18 cellular contexts compared by ENCODE assay signal in genomic region chrX:153883163-153883843, GRCh38. TPM values are rescaled to one million over a fixed set of nuclear protein-coding genes. Genes with fewer than 3 reads are reported as not detected.
"Had no signal": no experiment of that assay in that cellular context is flagged by ENCODE, and none has a peak within 500 bp of the region (broad histone marks: within the 10 kb centered on the region; RNA-seq: fewer than 3 reads in every experiment).

No MANE protein-coding gene starts in this region.

- DNase-seq: activated naive CD4-positive, alpha-beta T cell treated with anti-CD3 and anti-CD28 coated beads, Interleukin-2, amount 50 U/mL, for 16 hours; activated T-cell treated with anti-CD3 and anti-CD28 coated beads, Interleukin-2, amount 50 U/mL, for 1 hour; adrenal gland; effector memory CD4-positive, alpha-beta T cell; hippocampal formation; stimulated activated CD4-positive, alpha-beta T cell treated with anti-CD3 and anti-CD28 coated beads, Interleukin-4, amount 100 ng/mL, for 1 hour; stimulated activated CD8-positive, alpha-beta memory T cell treated with anti-CD3 and anti-CD28 coated beads, Interleukin-4, amount 100 ng/mL, for 48 hours; T-helper 17 cell; upper lobe of right lung had no signal

- FAIRE-seq: TTC549 had no signal

- H3K4me1 ChIP-seq: adrenal gland, upper lobe of right lung had no signal

- H3K27me3 Mint-ChIP-seq: T-helper 17 cell had no signal

- H3K36me3 Mint-ChIP-seq: natural killer cell treated with Interleukin-12 subunit alpha and Interleukin-12 subunit beta and Interleukin-15 and Interleukin-18, amount 100 ng/mL, for 72 hours had no signal

- H3K9me3 Mint-ChIP-seq: central memory CD8-positive, alpha-beta T cell; natural killer cell treated with Interleukin-12 subunit alpha and Interleukin-12 subunit beta and Interleukin-15 and Interleukin-18, amount 100 ng/mL, for 72 hours; stimulated activated naive CD8-positive, alpha-beta T cell treated with anti-CD3 and anti-CD28 coated beads, Interleukin-15, Interleukin-2, amounts not matched to agents 100 ng/mL and 50 ng/mL, for 24 hours had no signal

- H3K36me3 ChIP-seq: adrenal gland, upper lobe of right lung had no signal

- H3K9me3 ChIP-seq: adrenal gland, upper lobe of right lung had no signal

- ATAC-seq: natural killer cell treated with Interleukin-12 subunit alpha and Interleukin-12 subunit beta and Interleukin-15 and Interleukin-18, amount 100 ng/mL, for 72 hours; T-helper 17 cell; upper lobe of right lung had no signal

- H3K27ac ChIP-seq: adrenal gland, epithelial cell of prostate, upper lobe of right lung had no signal

- H3K27ac Mint-ChIP-seq: natural killer cell treated with Interleukin-12 subunit alpha and Interleukin-12 subunit beta and Interleukin-15 and Interleukin-18, amount 100 ng/mL, for 72 hours; stimulated activated naive CD8-positive, alpha-beta T cell treated with anti-CD3 and anti-CD28 coated beads, Interleukin-15, Interleukin-2, amounts not matched to agents 100 ng/mL and 50 ng/mL, for 24 hours; T-helper 17 cell had no signal

- H3K4me3 Mint-ChIP-seq: central memory CD8-positive, alpha-beta T cell; natural killer cell treated with Interleukin-12 subunit alpha and Interleukin-12 subunit beta and Interleukin-15 and Interleukin-18, amount 100 ng/mL, for 72 hours; stimulated activated naive CD8-positive, alpha-beta T cell treated with anti-CD3 and anti-CD28 coated beads, Interleukin-15, Interleukin-2, amounts not matched to agents 100 ng/mL and 50 ng/mL, for 24 hours; T-helper 17 cell had no signal

- H3K4me3 ChIP-seq: adrenal gland, lung, upper lobe of right lung had no signal

RNA-seq across cellular contexts. Expression of gene AVPR2, which starts 21.2 kb away (rescaled TPM):
- total RNA-seq: natural killer cell treated with Interleukin-12 subunit alpha and Interleukin-12 subunit beta and Interleukin-15 and Interleukin-18, amount 100 ng/mL, for 72 hours; osteoblast; pulmonary artery endothelial cell; T-helper 17 cell; temporal lobe had no signal
